In genomic region chr16:83952587-83952939, GRCh38 we compare ENCODE assay signal across 9 cellular contexts. TPM values are rescaled to one million over a fixed set of nuclear protein-coding genes. Genes with fewer than 3 reads are reported as not detected.
A peak's percentile ranks its signal among the peaks of the same experiment; 100 is the strongest.
DNase-seq lines count a peak whose midpoint lies in the region; ATAC-seq and TF ChIP-seq lines count a peak whose summit lies in the region.
"Had no signal": no experiment of that assay in that cellular context is flagged by ENCODE, and none has a peak within 500 bp of the region (broad histone marks: within the 10 kb centered on the region; RNA-seq: fewer than 3 reads in every experiment).

No MANE protein-coding gene starts in this region.

- peaks cover 3% of the 10 kb centered on the region; the same call in 1 of the 2 replicates for H3K9me3 ChIP-seq in HUES6 (ENCODE audit: control insufficient read depth, insufficient read depth, low read depth, low read length)
- no peaks in the 10 kb centered on the region for H3K9me3 ChIP-seq in mucosa of stomach (ENCODE audit: control insufficient read depth, low read length)

- BruUV-seq in MCF 10A (replicated peaks; lab: Mats Ljungman, UMichigan) = no TSS peak

- H3K9ac ChIP-seq in HUES6 (ENCODE audit: low read length) = no peak overlapping the region
- H3K9ac ChIP-seq in mucosa of stomach (ENCODE audit: low read length) = peak overlapping the region; percentile 81

- H3K4me1 ChIP-seq in ACC112 (ENCODE audit: control insufficient read depth, insufficient read depth, low read length, unreplicated experiment) (peaks cover 23% of the 10 kb centered on the region), HUES6 (ENCODE audit: control insufficient read depth, insufficient read depth, low read length) (peaks cover 11% of the 10 kb centered on the region; the same call in 1 of the 2 replicates), mucosa of stomach (ENCODE audit: control insufficient read depth, insufficient read depth, low read length) (peaks cover 42% of the 10 kb centered on the region)

- H3K9me3 Mint-ChIP-seq in MCF 10A (ENCODE audit: unreplicated experiment) = no peaks in the 10 kb centered on the region
- H3K9me3 Mint-ChIP-seq: activated B cell treated with CpG ODN at 0.5 μM for 24 hours had no signal

- intact Hi-C loops in MCF 10A (cut with micrococcal nuclease) = loop anchor here (5.0 to 10.0 kb wide), 2 partner anchors 222 to 550 kb away; partner anchors contain the start of gene MEAK7

- CTCF ChIA-PET in MCF 10A (lab: Yijun Ruan, JAX) = interaction anchor here (0.6 to 1.7 kb wide), 5 partner anchors 9 to 101 kb away, joined by 3 to 12 read pairs (median 3); no protein-coding TSS in a partner anchor

- POLR2A ChIA-PET in MCF 10A (lab: Yijun Ruan, JAX) = interaction anchor here (0.8 to 3.2 kb wide), 3 partner anchors 25 to 140 kb away, joined by 3 to 58 read pairs (median 6); partner anchors contain the start of gene MLYCD

- H3K27ac ChIP-seq in ACC112 (ENCODE audit: low read depth, low read length) = peak overlapping the region; percentile 65
- no peak overlapping the region for H3K27ac ChIP-seq in HUES6 (ENCODE audit: low read depth, low read length)

- H2AFZ ChIP-seq in ACC112 (ENCODE audit: low read length, unreplicated experiment) = peak overlapping the region; percentile 83

- H3K36me3 ChIP-seq in ACC112 (ENCODE audit: insufficient read depth, low read length) = no peaks in the 10 kb centered on the region
- H3K36me3 ChIP-seq in HUES6 (ENCODE audit: control insufficient read depth, insufficient read depth, low read length) = no peaks in the 10 kb centered on the region
- H3K36me3 ChIP-seq in mucosa of stomach (ENCODE audit: control insufficient read depth, insufficient read depth, low read length) = no peaks in the 10 kb centered on the region

- no peaks in the 10 kb centered on the region for H3K27me3 Mint-ChIP-seq in MCF 10A (ENCODE audit: insufficient read depth, unreplicated experiment)

- H3K27me3 ChIP-seq in ACC112 (ENCODE audit: insufficient read depth, low read length) (no peaks in the 10 kb centered on the region), HUES6 (ENCODE audit: control insufficient read depth, insufficient read depth, low read length) (peaks cover 5% of the 10 kb centered on the region; the same call in 1 of the 2 replicates), mucosa of stomach (ENCODE audit: control insufficient read depth, insufficient read depth, low read length) (no peaks in the 10 kb centered on the region)

- DNase-seq in MCF 10A (ENCODE audit: unreplicated experiment) (peak; percentile 82), NCI-H1436 treated with DMSO at 0.1 percent for 48 hours (lab: John Stamatoyannopoulos, UW) (no peak)
- DNase-seq in activated effector memory CD4-positive, alpha-beta T cell treated with anti-CD3 and anti-CD28 coated beads, Interleukin-2, amount 50 U/mL, for 16 hours = no peak

- H3K36me3 Mint-ChIP-seq in MCF 10A (ENCODE audit: insufficient read depth, unreplicated experiment) = no peaks in the 10 kb centered on the region

- ATAC-seq in GM21737 (IDR thresholded peaks at IDR 0.05; ENCODE audit: unreplicated experiment) (no peak), GM19452 (IDR thresholded peaks at IDR 0.05; ENCODE audit: unreplicated experiment) (no peak)

- H3K4me3 Mint-ChIP-seq in MCF 10A (ENCODE audit: unreplicated experiment) = peak overlapping the region; percentile 77

- H3K27ac Mint-ChIP-seq in MCF 10A (ENCODE audit: low read depth, unreplicated experiment) = peak overlapping the region; percentile 70
- H3K27ac Mint-ChIP-seq: activated B cell treated with CpG ODN at 0.5 μM for 24 hours had no signal

- H3K4me1 Mint-ChIP-seq in MCF 10A (ENCODE audit: insufficient read depth, unreplicated experiment) = peaks cover 8% of the 10 kb centered on the region

- peak overlapping the region; percentile 85 for H3K4me3 ChIP-seq in ACC112 (ENCODE audit: low read depth, low read length)
- H3K4me3 ChIP-seq in HUES6 (ENCODE audit: low read depth, low read length) = peak overlapping the region; percentile 59; the same call in 1 of the 2 replicates
- H3K4me3 ChIP-seq in mucosa of stomach (ENCODE audit: low read length) = peak overlapping the region; percentile 84

- TF ChIP-seq CTCF in MCF 10A (IDR thresholded peaks at IDR 0.05; ENCODE audit: unreplicated experiment) = no peak

- H3K79me2 ChIP-seq in ACC112 (ENCODE audit: control insufficient read depth, insufficient read depth, low read length, unreplicated experiment) = peaks cover 8% of the 10 kb centered on the region

RNA-seq across cellular contexts. Expression of gene OSGIN1, which starts 0.5 kb away (rescaled TPM):
- 3.7 and 6.3 TPM in 2 replicates for total RNA-seq in MCF 10A (2022)

RNA-seq across cellular contexts. Expression of gene NECAB2, which starts 15.5 kb away (rescaled TPM):
- total RNA-seq in MCF 10A (2022) = 2.3 and 3.6 TPM in 2 replicates
- total RNA-seq: activated B cell treated with CpG ODN at 0.5 μM for 24 hours had no signal

RNA-seq across cellular contexts. Expression of gene MLYCD, which starts 53.6 kb away (rescaled TPM):
- total RNA-seq in MCF 10A (2022) = 2.5 and 3.3 TPM in 2 replicates
